In genomic region chr6:2845880-2846208, GRCh38 we compare ENCODE assay signal across 1 cellular context.
TF ChIP-seq lines count a peak whose summit lies in the region.

No MANE protein-coding gene starts in this region.

TF ChIP-seq in K562, 482 proteins besides CTCF, POLR2A, EP300 and RAD21 (continued from another document and continues in another):
- TF ChIP-seq, protein P1, sequence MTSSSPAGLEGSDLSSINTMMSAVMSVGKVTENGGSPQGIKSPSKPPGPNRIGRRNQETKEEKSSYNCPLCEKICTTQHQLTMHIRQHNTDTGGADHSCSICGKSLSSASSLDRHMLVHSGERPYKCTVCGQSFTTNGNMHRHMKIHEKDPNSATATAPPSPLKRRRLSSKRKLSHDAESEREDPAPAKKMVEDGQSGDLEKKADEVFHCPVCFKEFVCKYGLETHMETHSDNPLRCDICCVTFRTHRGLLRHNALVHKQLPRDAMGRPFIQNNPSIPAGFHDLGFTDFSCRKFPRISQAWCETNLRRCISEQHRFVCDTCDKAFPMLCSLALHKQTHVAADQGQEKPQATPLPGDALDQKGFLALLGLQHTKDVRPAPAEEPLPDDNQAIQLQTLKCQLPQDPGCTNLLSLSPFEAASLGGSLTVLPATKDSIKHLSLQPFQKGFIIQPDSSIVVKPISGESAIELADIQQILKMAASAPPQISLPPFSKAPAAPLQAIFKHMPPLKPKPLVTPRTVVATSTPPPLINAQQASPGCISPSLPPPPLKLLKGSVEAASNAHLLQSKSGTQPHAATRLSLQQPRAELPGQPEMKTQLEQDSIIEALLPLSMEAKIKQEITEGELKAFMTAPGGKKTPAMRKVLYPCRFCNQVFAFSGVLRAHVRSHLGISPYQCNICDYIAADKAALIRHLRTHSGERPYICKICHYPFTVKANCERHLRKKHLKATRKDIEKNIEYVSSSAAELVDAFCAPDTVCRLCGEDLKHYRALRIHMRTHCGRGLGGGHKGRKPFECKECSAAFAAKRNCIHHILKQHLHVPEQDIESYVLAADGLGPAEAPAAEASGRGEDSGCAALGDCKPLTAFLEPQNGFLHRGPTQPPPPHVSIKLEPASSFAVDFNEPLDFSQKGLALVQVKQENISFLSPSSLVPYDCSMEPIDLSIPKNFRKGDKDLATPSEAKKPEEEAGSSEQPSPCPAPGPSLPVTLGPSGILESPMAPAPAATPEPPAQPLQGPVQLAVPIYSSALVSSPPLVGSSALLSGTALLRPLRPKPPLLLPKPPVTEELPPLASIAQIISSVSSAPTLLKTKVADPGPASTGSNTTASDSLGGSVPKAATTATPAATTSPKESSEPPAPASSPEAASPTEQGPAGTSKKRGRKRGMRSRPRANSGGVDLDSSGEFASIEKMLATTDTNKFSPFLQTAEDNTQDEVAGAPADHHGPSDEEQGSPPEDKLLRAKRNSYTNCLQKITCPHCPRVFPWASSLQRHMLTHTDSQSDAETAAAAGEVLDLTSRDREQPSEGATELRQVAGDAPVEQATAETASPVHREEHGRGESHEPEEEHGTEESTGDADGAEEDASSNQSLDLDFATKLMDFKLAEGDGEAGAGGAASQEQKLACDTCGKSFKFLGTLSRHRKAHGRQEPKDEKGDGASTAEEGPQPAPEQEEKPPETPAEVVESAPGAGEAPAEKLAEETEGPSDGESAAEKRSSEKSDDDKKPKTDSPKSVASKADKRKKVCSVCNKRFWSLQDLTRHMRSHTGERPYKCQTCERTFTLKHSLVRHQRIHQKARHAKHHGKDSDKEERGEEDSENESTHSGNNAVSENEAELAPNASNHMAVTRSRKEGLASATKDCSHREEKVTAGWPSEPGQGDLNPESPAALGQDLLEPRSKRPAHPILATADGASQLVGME (CRISPR knock-in tag; IDR thresholded peaks at IDR 0.05): no peak
- TF ChIP-seq MECOM (CRISPR knock-in tag; IDR thresholded peaks at IDR 0.05) (no peak), HDAC6 (IDR thresholded peaks at IDR 0.05; ENCODE audit: low read depth, low read length) (no peak), DNMT1 (IDR thresholded peaks at IDR 0.05) (0 out of 2 replicates have a peak, but pooled peaks have one; percentile 94), CHD4 (IDR thresholded peaks at IDR 0.05; ENCODE audit: insufficient read depth, insufficient replicate concordance, low read depth, low read length, poor library complexity, severe bottlenecking) (peak; percentile 56), THRAP3 (IDR thresholded peaks at IDR 0.05; ENCODE audit: borderline replicate concordance) (no peak), KDM1A (IDR thresholded peaks at IDR 0.05) (peak in 1 of 2 experiments; percentile 6; a peak in 1 of 4 replicates), PHB (CRISPR knock-in tag; IDR thresholded peaks at IDR 0.05) (no peak), FOXJ3 (CRISPR knock-in tag; IDR thresholded peaks at IDR 0.05) (no peak), ARID1B (IDR thresholded peaks at IDR 0.05) (peak; percentile 43; the same call in 1 of the 2 replicates), HDAC3 (IDR thresholded peaks at IDR 0.05; ENCODE audit: borderline replicate concordance, partially characterized antibody) (no peak), CCNT2 (IDR thresholded peaks at IDR 0.05; ENCODE audit: borderline replicate concordance, extremely low read depth, insufficient read length, low read depth, low read length) (no peak), PRPF4 (IDR thresholded peaks at IDR 0.05; ENCODE audit: insufficient read depth, low read depth, low read length, poor library complexity, severe bottlenecking) (no peak), MEIS2 (IDR thresholded peaks at IDR 0.05; ENCODE audit: partially characterized antibody) (peak; percentile 7), ZNF445 (CRISPR knock-in tag; IDR thresholded peaks at IDR 0.05; ENCODE audit: low read depth) (no peak), SRSF3 (IDR thresholded peaks at IDR 0.05; ENCODE audit: insufficient read depth, low read length) (no peak), ATF7 (IDR thresholded peaks at IDR 0.05) (no peak), HNRNPK (IDR thresholded peaks at IDR 0.05; ENCODE audit: low read depth, low read length, poor library complexity, severe bottlenecking) (no peak), FOXK2 (conservative IDR thresholded peaks at IDR 0.05 in 1 of 2, IDR thresholded peaks at IDR 0.05 in 1 of 2; ENCODE audit: low read depth in 2 of 2) (no peak; a peak in 1 of 4 replicates), SIRT6 (IDR thresholded peaks at IDR 0.05; ENCODE audit: low read depth, low read length) (no peak), DIDO1 (tag; IDR thresholded peaks at IDR 0.05; ENCODE audit: low read depth) (no peak), ZNF133 (CRISPR knock-in tag; IDR thresholded peaks at IDR 0.05) (no peak), KAT8 (IDR thresholded peaks at IDR 0.05; ENCODE audit: low read depth) (no peak), ZNF778 (CRISPR knock-in tag; IDR thresholded peaks at IDR 0.05) (no peak), GATA2 (CRISPR knock-in tag; IDR thresholded peaks at IDR 0.05) (no peak), ESRRA (IDR thresholded peaks at IDR 0.05; ENCODE audit: borderline replicate concordance, low read depth) (no peak), MAFK (IDR thresholded peaks at IDR 0.05; ENCODE audit: low read length) (no peak), SIN3B (IDR thresholded peaks at IDR 0.05; ENCODE audit: low read depth) (no peak), NONO (IDR thresholded peaks at IDR 0.05; ENCODE audit: low read depth in 2 of 2, low read length in 1 of 2) (no peak), ZNF354B (CRISPR knock-in tag; IDR thresholded peaks at IDR 0.05) (no peak), HNRNPL (IDR thresholded peaks at IDR 0.05; ENCODE audit: low read depth, low read length) (no peak), ZNF134 (CRISPR knock-in tag; conservative IDR thresholded peaks at IDR 0.05) (no peak), ZNF311 (CRISPR knock-in tag; IDR thresholded peaks at IDR 0.05) (no peak), MXI1 (IDR thresholded peaks at IDR 0.05; ENCODE audit: low read depth, low read length) (no peak), ILK (tag; IDR thresholded peaks at IDR 0.05; ENCODE audit: borderline replicate concordance, low read depth) (no peak), SP2 (IDR thresholded peaks at IDR 0.05; ENCODE audit: extremely low read depth, low read depth, low read length, poor library complexity, severe bottlenecking) (no peak), ETV5 (CRISPR knock-in tag; IDR thresholded peaks at IDR 0.05; ENCODE audit: low read depth) (no peak), TAF7 (tag; IDR thresholded peaks at IDR 0.05) (no peak), ZNF318 (IDR thresholded peaks at IDR 0.05; ENCODE audit: borderline replicate concordance in 1 of 2, low read depth in 1 of 2) (no peak), NFATC3 (IDR thresholded peaks at IDR 0.05) (no peak), TEAD2 (tag; IDR thresholded peaks at IDR 0.05) (no peak), MTF1 (CRISPR knock-in tag; IDR thresholded peaks at IDR 0.05; ENCODE audit: borderline replicate concordance) (no peak), ZNF165 (CRISPR knock-in tag; IDR thresholded peaks at IDR 0.05; ENCODE audit: borderline replicate concordance) (no peak)
- TF ChIP-seq, protein P2, sequence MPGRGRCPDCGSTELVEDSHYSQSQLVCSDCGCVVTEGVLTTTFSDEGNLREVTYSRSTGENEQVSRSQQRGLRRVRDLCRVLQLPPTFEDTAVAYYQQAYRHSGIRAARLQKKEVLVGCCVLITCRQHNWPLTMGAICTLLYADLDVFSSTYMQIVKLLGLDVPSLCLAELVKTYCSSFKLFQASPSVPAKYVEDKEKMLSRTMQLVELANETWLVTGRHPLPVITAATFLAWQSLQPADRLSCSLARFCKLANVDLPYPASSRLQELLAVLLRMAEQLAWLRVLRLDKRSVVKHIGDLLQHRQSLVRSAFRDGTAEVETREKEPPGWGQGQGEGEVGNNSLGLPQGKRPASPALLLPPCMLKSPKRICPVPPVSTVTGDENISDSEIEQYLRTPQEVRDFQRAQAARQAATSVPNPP (IDR thresholded peaks at IDR 0.05; ENCODE audit: borderline replicate concordance, insufficient read depth, insufficient read length): no peak
- TF ChIP-seq, protein P3, sequence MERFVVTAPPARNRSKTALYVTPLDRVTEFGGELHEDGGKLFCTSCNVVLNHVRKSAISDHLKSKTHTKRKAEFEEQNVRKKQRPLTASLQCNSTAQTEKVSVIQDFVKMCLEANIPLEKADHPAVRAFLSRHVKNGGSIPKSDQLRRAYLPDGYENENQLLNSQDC (CRISPR knock-in tag; IDR thresholded peaks at IDR 0.05): no peak
- TF ChIP-seq, protein P4, sequence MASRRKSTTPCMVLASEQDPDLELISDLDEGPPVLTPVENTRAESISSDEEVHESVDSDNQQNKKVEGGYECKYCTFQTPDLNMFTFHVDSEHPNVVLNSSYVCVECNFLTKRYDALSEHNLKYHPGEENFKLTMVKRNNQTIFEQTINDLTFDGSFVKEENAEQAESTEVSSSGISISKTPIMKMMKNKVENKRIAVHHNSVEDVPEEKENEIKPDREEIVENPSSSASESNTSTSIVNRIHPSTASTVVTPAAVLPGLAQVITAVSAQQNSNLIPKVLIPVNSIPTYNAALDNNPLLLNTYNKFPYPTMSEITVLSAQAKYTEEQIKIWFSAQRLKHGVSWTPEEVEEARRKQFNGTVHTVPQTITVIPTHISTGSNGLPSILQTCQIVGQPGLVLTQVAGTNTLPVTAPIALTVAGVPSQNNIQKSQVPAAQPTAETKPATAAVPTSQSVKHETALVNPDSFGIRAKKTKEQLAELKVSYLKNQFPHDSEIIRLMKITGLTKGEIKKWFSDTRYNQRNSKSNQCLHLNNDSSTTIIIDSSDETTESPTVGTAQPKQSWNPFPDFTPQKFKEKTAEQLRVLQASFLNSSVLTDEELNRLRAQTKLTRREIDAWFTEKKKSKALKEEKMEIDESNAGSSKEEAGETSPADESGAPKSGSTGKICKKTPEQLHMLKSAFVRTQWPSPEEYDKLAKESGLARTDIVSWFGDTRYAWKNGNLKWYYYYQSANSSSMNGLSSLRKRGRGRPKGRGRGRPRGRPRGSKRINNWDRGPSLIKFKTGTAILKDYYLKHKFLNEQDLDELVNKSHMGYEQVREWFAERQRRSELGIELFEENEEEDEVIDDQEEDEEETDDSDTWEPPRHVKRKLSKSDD (conservative IDR thresholded peaks at IDR 0.05; ENCODE audit: low read length): no peak
- TF ChIP-seq, protein P5, sequence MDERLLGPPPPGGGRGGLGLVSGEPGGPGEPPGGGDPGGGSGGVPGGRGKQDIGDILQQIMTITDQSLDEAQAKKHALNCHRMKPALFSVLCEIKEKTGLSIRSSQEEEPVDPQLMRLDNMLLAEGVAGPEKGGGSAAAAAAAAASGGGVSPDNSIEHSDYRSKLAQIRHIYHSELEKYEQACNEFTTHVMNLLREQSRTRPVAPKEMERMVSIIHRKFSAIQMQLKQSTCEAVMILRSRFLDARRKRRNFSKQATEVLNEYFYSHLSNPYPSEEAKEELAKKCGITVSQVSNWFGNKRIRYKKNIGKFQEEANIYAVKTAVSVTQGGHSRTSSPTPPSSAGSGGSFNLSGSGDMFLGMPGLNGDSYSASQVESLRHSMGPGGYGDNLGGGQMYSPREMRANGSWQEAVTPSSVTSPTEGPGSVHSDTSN (CRISPR knock-in tag; IDR thresholded peaks at IDR 0.05; ENCODE audit: low read depth): no peak
- TF ChIP-seq, protein P5 (tag; conservative IDR thresholded peaks at IDR 0.05; ENCODE audit: low read depth): no peak
